Comparison of ENCODE assay signal across 2 cellular contexts in genomic region chr20:2684817-2685216, GRCh38. TPM values are rescaled to one million over a fixed set of nuclear protein-coding genes. Genes with fewer than 3 reads are reported as not detected.
"Had no signal": no experiment of that assay in that cellular context is flagged by ENCODE, and none has a peak within 500 bp of the region (broad histone marks: within the 10 kb centered on the region; RNA-seq: fewer than 3 reads in every experiment).

No MANE protein-coding gene starts in this region.

RNA-seq across cellular contexts. Expression of gene EBF4, which starts 7.8 kb away (rescaled TPM):
- total RNA-seq: activated CD8-positive, alpha-beta T cell treated with anti-CD3 and anti-CD28 coated beads, Interleukin-2, amount 10 ng/mL, durations not matched to agents 7 days and 5 days had no signal
- polyA plus RNA-seq: mammary epithelial cell had no signal
